Comparison of ENCODE assay signal across 8 cellular contexts in genomic region chr14:104768437-104769323, GRCh38. TPM values are rescaled to one million over a fixed set of nuclear protein-coding genes. Genes with fewer than 3 reads are reported as not detected.
DNase-seq lines count a peak whose midpoint lies in the region; ATAC-seq and TF ChIP-seq lines count a peak whose summit lies in the region.

No MANE protein-coding gene starts in this region.

- peaks cover 4% of the 10 kb centered on the region for H3K4me1 ChIP-seq in mammary epithelial cell (ENCODE audit: insufficient read depth, low read length)

- ATAC-seq in HG02852 (IDR thresholded peaks at IDR 0.05; ENCODE audit: unreplicated experiment) (peak; percentile 61), HG03378 (IDR thresholded peaks at IDR 0.05; ENCODE audit: unreplicated experiment) (no peak)

- WGBS in mammary epithelial cell (ENCODE audit: low coverage, missing lambda C conversion rate): 19% methylated on average over 14 of the region's 25 CpGs

- no peak overlapping the region for H2AFZ ChIP-seq in mammary epithelial cell (ENCODE audit: low read depth, low read length)

- CTCF ChIA-PET in mammary epithelial cell (lab: Charles Lee; ENCODE audit: low non-redundant PET): interaction anchor here (0.5 to 0.7 kb wide), 2 partner anchors 9 to 801 kb away, joined by 3 to 6 read pairs; no protein-coding TSS in a partner anchor

- dilution Hi-C loops in mammary epithelial cell (cut with HindIII; ENCODE audit: low sequenced_read_pairs): no loop called here

- no peak overlapping the region for H3K27ac ChIP-seq in mammary epithelial cell (ENCODE audit: insufficient read depth, low read depth, low read length)

- H3K4me3 ChIP-seq in WI38 (ENCODE audit: low read depth, low read length) (no peak overlapping the region), mammary epithelial cell (replicated peaks in 1 of 3; ENCODE audit: insufficient read depth in 1 of 3, low read depth in 2 of 3, low read length in 3 of 3) (no peak overlapping the region)

- H3K36me3 ChIP-seq in mammary epithelial cell (ENCODE audit: insufficient read depth, low read length): peaks cover 4% of the 10 kb centered on the region

- peak; percentile 72 for TF ChIP-seq CTCF in WI38 (IDR thresholded peaks at IDR 0.05; ENCODE audit: low read depth, low read length)
- TF ChIP-seq CTCF in mammary epithelial cell (conservative IDR thresholded peaks at IDR 0.05 in 1 of 2, IDR thresholded peaks at IDR 0.05 in 1 of 2; ENCODE audit: extremely low read depth in 1 of 2, insufficient read depth in 1 of 2, low read depth in 1 of 2, low read length in 2 of 2): peak; percentile 77 to 88

- H3K4me2 ChIP-seq in mammary epithelial cell (ENCODE audit: insufficient read depth, low read depth, low read length): no peak overlapping the region

- DNase-seq in GM04504 (ENCODE audit: low read depth): peak; percentile 50
- DNase-seq in NCI-H2196 treated with DMSO at 0.1 percent for 48 hours (lab: John Stamatoyannopoulos, UW; ENCODE audit: unreplicated experiment): peak; percentile 27
- peak; percentile 67 for DNase-seq in mammary epithelial cell
- DNase-seq in inferior parietal cortex (ENCODE audit: extremely low spot score): peak; percentile 86
- DNase-seq in stimulated activated CD4-positive, alpha-beta T cell treated with anti-CD3 and anti-CD28 coated beads, Interleukin-15, amount 100 ng/mL, for 24 hours: peak; percentile 92

- no peaks in the 10 kb centered on the region for H4K20me1 ChIP-seq in mammary epithelial cell (ENCODE audit: insufficient read depth, low read length)

- BruUV-seq in mammary epithelial cell (replicated peaks; lab: Mats Ljungman, UMichigan): no TSS peak

- H3K27me3 ChIP-seq in mammary epithelial cell (ENCODE audit: insufficient read depth, low read length): no peaks in the 10 kb centered on the region

- H3K79me2 ChIP-seq in mammary epithelial cell (ENCODE audit: insufficient read depth, low read length): no peaks in the 10 kb centered on the region

- no peak overlapping the region for H3K9ac ChIP-seq in mammary epithelial cell (ENCODE audit: insufficient read depth, low read length)

- H3K9me3 ChIP-seq in mammary epithelial cell (replicated peaks; ENCODE audit: insufficient read depth, low read length): no peaks in the 10 kb centered on the region

- in situ Hi-C loops in mammary epithelial cell (cut with MboI; ENCODE audit: low sequenced_read_pairs in 2 of 2): no loop called here

- intact Hi-C loops in mammary epithelial cell (cut with micrococcal nuclease): loop anchor here (1.0 to 5.0 kb wide), 5 partner anchors 52 to 277 kb away; no protein-coding TSS in a partner anchor

RNA-seq across cellular contexts. Expression of gene SIVA1, which starts 15.7 kb away (rescaled TPM):
- 10 to 100 TPM; 43.3 to 56.1 TPM for total RNA-seq in mammary epithelial cell
- polyA plus RNA-seq in mammary epithelial cell: 98.6 TPM
- 12.2 TPM for polyA minus RNA-seq in mammary epithelial cell

RNA-seq across cellular contexts. Expression of gene AKT1, which starts 26.9 kb away (rescaled TPM):
- total RNA-seq in mammary epithelial cell: 100 to 1,000 TPM; 116 to 125 TPM
- 124 TPM for polyA plus RNA-seq in mammary epithelial cell
- polyA minus RNA-seq in mammary epithelial cell: 153 TPM

RNA-seq across cellular contexts. Expression of gene ZBTB42, which starts 32.2 kb away (rescaled TPM):
- total RNA-seq in mammary epithelial cell: 1 to 10 TPM; 1.9 to 2.2 TPM
- 1.2 TPM for polyA plus RNA-seq in mammary epithelial cell
- 0.41 TPM for polyA minus RNA-seq in mammary epithelial cell

RNA-seq across cellular contexts. Expression of gene ADSS1, which starts 44.7 kb away (rescaled TPM):
- 1 to 10 TPM; 1.5 to 3.8 TPM for total RNA-seq in mammary epithelial cell
- polyA plus RNA-seq in mammary epithelial cell: 0.56 TPM
- not detected for polyA minus RNA-seq in mammary epithelial cell

Comparison
In these comparisons a context has a peak if more than half of its experiments do, and no peak if none do; other contexts are left out.
1. DNase-seq: peak in every context shown above with its lines; median percentile 92 in stimulated activated CD4-positive, alpha-beta T cell treated with anti-CD3 and anti-CD28 coated beads, Interleukin-15, amount 100 ng/mL, for 24 hours; 86 in inferior parietal cortex; 67 in mammary epithelial cell; 50 in GM04504; 27 in NCI-H2196 treated with DMSO at 0.1 percent for 48 hours.